ENCODE assay signal across 17 cellular contexts in genomic region chr18:68414407-68414806, GRCh38.
"Had no signal": no experiment of that assay in that cellular context is flagged by ENCODE, and none has a peak within 500 bp of the region (broad histone marks: within the 10 kb centered on the region; RNA-seq: fewer than 3 reads in every experiment).

No MANE protein-coding gene starts in this region.

- ATAC-seq: effector memory CD8-positive, alpha-beta T cell; gastroesophageal sphincter; mucosa of descending colon; naive thymus-derived CD8-positive, alpha-beta T cell; right cardiac atrium had no signal

- H3K27ac ChIP-seq: epithelial cell of prostate, esophagus muscularis mucosa, gastroesophageal sphincter, ovary had no signal

- H3K27ac Mint-ChIP-seq: dendritic cell treated with granulocyte-macrophage colony-stimulating factor and Interleukin-4, amounts not matched to agents 40 ng/mL and 50 ng/mL, for 4 days; effector memory CD8-positive, alpha-beta T cell had no signal

- H3K4me1 Mint-ChIP-seq: naive thymus-derived CD8-positive, alpha-beta T cell had no signal

- H3K36me3 Mint-ChIP-seq: naive thymus-derived CD8-positive, alpha-beta T cell had no signal

- H3K9me3 ChIP-seq: esophagus muscularis mucosa, gastroesophageal sphincter, mucosa of descending colon, ovary had no signal

- DNase-seq: effector memory CD8-positive, alpha-beta T cell; glutamatergic neuron; mucosa of descending colon; naive thymus-derived CD8-positive, alpha-beta T cell; nucleus accumbens; ovary; small intestine; stimulated activated CD4-positive, alpha-beta T cell treated with anti-CD3 and anti-CD28 coated beads, Interleukin-12 subunit alpha, Interleukin-12 subunit beta, amount 100 ng/mL, for 4 hours; stimulated activated naive CD4-positive, alpha-beta T cell; trophoblast cell had no signal

- H3K9me3 Mint-ChIP-seq: dendritic cell treated with granulocyte-macrophage colony-stimulating factor and Interleukin-4, amounts not matched to agents 40 ng/mL and 50 ng/mL, for 4 days; effector memory CD8-positive, alpha-beta T cell; naive thymus-derived CD8-positive, alpha-beta T cell had no signal

- H3K27me3 ChIP-seq: esophagus muscularis mucosa, gastroesophageal sphincter, ovary had no signal

- H3K4me3 ChIP-seq: esophagus muscularis mucosa, gastroesophageal sphincter, mucosa of descending colon, ovary had no signal

- H3K4me3 Mint-ChIP-seq: dendritic cell treated with granulocyte-macrophage colony-stimulating factor and Interleukin-4, amounts not matched to agents 40 ng/mL and 50 ng/mL, for 4 days; effector memory CD8-positive, alpha-beta T cell; naive thymus-derived CD8-positive, alpha-beta T cell had no signal

- H3K36me3 ChIP-seq: esophagus muscularis mucosa, gastroesophageal sphincter, ovary had no signal

- H3K4me1 ChIP-seq: esophagus muscularis mucosa, gastroesophageal sphincter had no signal

- FAIRE-seq: colon, small intestine, urothelium cell line had no signal

- H3K27me3 Mint-ChIP-seq: dendritic cell treated with granulocyte-macrophage colony-stimulating factor and Interleukin-4, amounts not matched to agents 40 ng/mL and 50 ng/mL, for 4 days; effector memory CD8-positive, alpha-beta T cell had no signal
